ENCODE assay signal across 8 cellular contexts in genomic region chr5:112737472-112738179, GRCh38. TPM values are rescaled to one million over a fixed set of nuclear protein-coding genes. Genes with fewer than 3 reads are reported as not detected.
A peak's percentile ranks its signal among the peaks of the same experiment; 100 is the strongest.
DNase-seq lines count a peak whose midpoint lies in the region; ATAC-seq and TF ChIP-seq lines count a peak whose summit lies in the region.

Gene APC, plus strand, starts transcription at chr5:112737885. Its CDS starts 17,006 bp downstream, at chr5:112754891.

- H3K27ac ChIP-seq in A673 (ENCODE audit: low read depth, low read length, poor library complexity, severe bottlenecking) (peak within 1 kb of the TSS; percentile 10), caudate nucleus (ENCODE audit: low read depth, low read length) (peak within 1 kb of the TSS; percentile 84)

- H3K9me3 ChIP-seq in A673 (ENCODE audit: low read depth, low read length, poor library complexity, severe bottlenecking), result no peaks in the 10 kb centered on the region

- no peaks in the 10 kb centered on the region for H3K27me3 ChIP-seq in A673 (replicated peaks; ENCODE audit: insufficient read depth, low read depth, low read length, poor library complexity)

- CTCF ChIA-PET in A673 (lab: Charles Lee), result interaction anchor here (1.0 kb wide), 1 partner anchor 111 kb away, joined by 20 read pairs; no protein-coding TSS in a partner anchor

- POLR2A ChIA-PET in A673 (lab: Charles Lee; ENCODE audit: low non-redundant PET), result interaction anchor here (0.7 kb wide), 1 partner anchor 9 kb away, joined by 7 read pairs; no protein-coding TSS in a partner anchor

- intact Hi-C loops in A673 (cut with micrococcal nuclease; ENCODE audit: unreplicated experiment), result no loop called here

- no peak for TF ChIP-seq CTCF in A673 (conservative IDR thresholded peaks at IDR 0.05; ENCODE audit: low read depth, low read length)

- H3K4me1 ChIP-seq in A673 (ENCODE audit: insufficient read depth, low read length, poor library complexity, severe bottlenecking), result peaks cover 15% of the 10 kb centered on the region

- H3K36me3 ChIP-seq in A673 (ENCODE audit: insufficient read depth, low read length, poor library complexity, severe bottlenecking), result no peaks in the 10 kb centered on the region

- peak within 1 kb of the TSS; percentile 60 for H3K4me3 ChIP-seq in A673 (ENCODE audit: low read depth, low read length, poor library complexity, severe bottlenecking)

- DNase-seq in A673 (ENCODE audit: low spot score) (peak; percentile 95), NCI-H226 (peak; percentile 94), caudate nucleus (lab: John Stamatoyannopoulos, UW) (peak; percentile 75 to 98 (median 95)), inferior parietal cortex (ENCODE audit: extremely low spot score) (peak; percentile 96), smooth muscle cell of the brain vasculature (ENCODE audit: low read depth, low spot score) (peak; percentile 57)
- DNase-seq in activated CD4-positive, CD25-positive, alpha-beta regulatory T cell (lab: John Stamatoyannopoulos, UW), result peak; percentile 33 to 67 (median 42)

- ATAC-seq in GM18861 (IDR thresholded peaks at IDR 0.05; ENCODE audit: unreplicated experiment) (peak; percentile 99), HG03066 (IDR thresholded peaks at IDR 0.05; ENCODE audit: low read depth, unreplicated experiment) (peak; percentile 99)

- no TSS peak for BruUV-seq in A673 (replicated peaks; lab: Mats Ljungman, UMichigan)

RNA-seq across cellular contexts. Expression of gene APC, which starts in this region (rescaled TPM):
- total RNA-seq in A673 (2021), result 36.9 and 39.3 TPM in 2 replicates

Comparison
In these comparisons a context has a peak if more than half of its experiments do, and no peak if none do; other contexts are left out.
1. Peak in every context shown above with its lines: DNase-seq, ATAC-seq, H3K4me3 ChIP-seq and H3K27ac ChIP-seq.
2. DNase-seq: peak in every context shown above with its lines; median percentile 96 in inferior parietal cortex; 95 in A673; 95 in caudate nucleus; 94 in NCI-H226; 57 in smooth muscle cell of the brain vasculature; 42 in activated CD4-positive, CD25-positive, alpha-beta regulatory T cell.